In genomic region chr20:49541733-49542513, GRCh38 we compare ENCODE assay signal across 1 cellular context.
A peak's percentile ranks its signal among the peaks of the same experiment; 100 is the strongest.
TF ChIP-seq lines count a peak whose summit lies in the region.

No MANE protein-coding gene starts in this region.

TF ChIP-seq in K562, 482 proteins besides CTCF, POLR2A, EP300 and RAD21 (continued from another document and continues in another):
- TF ChIP-seq REST (CRISPR knock-in tag; IDR thresholded peaks at IDR 0.05; ENCODE audit: low read depth) (no peak), KLF13 (tag; IDR thresholded peaks at IDR 0.05; ENCODE audit: borderline replicate concordance, low read depth) (no peak), CREM (IDR thresholded peaks at IDR 0.05; ENCODE audit: low read depth) (peak; percentile 21; the same call in 1 of the 2 replicates), PHF21A (IDR thresholded peaks at IDR 0.05; ENCODE audit: borderline replicate concordance, low read depth) (no peak), ZNF707 (CRISPR knock-in tag; conservative IDR thresholded peaks at IDR 0.05) (no peak), ZNF197 (CRISPR knock-in tag; IDR thresholded peaks at IDR 0.05; ENCODE audit: low read depth) (no peak), ZNF253 (CRISPR knock-in tag; conservative IDR thresholded peaks at IDR 0.05) (no peak), ILK (tag; IDR thresholded peaks at IDR 0.05; ENCODE audit: borderline replicate concordance, low read depth) (no peak), CBFA2T3 (IDR thresholded peaks at IDR 0.05) (peak; percentile 83), TFAP4 (CRISPR knock-in tag; IDR thresholded peaks at IDR 0.05; ENCODE audit: borderline replicate concordance) (peak; percentile 60), POLR3A (IDR thresholded peaks at IDR 0.05; ENCODE audit: borderline replicate concordance, extremely low read depth, insufficient read depth, insufficient read length) (no peak), MCM3 (IDR thresholded peaks at IDR 0.05) (no peak), ZNF354B (CRISPR knock-in tag; IDR thresholded peaks at IDR 0.05) (no peak), ZC3H11A (IDR thresholded peaks at IDR 0.05; ENCODE audit: low read depth, low read length) (no peak), HLTF (IDR thresholded peaks at IDR 0.05) (peak; percentile 44; the same call in 1 of the 2 replicates), ZKSCAN8 (CRISPR knock-in tag; IDR thresholded peaks at IDR 0.05) (no peak), ZNF696 (CRISPR knock-in tag; conservative IDR thresholded peaks at IDR 0.05) (no peak), YBX1 (IDR thresholded peaks at IDR 0.05) (no peak), EGR1 (conservative IDR thresholded peaks at IDR 0.05) (no peak), MAZ (CRISPR knock-in tag; conservative IDR thresholded peaks at IDR 0.05 in 1 of 2, IDR thresholded peaks at IDR 0.05 in 1 of 2) (peak in 1 of 2 experiments; percentile 61; a peak in 2 of 4 replicates), RB1 (IDR thresholded peaks at IDR 0.05; ENCODE audit: low read depth) (peak; percentile 13; the same call in 1 of the 2 replicates), KLF1 (tag; IDR thresholded peaks at IDR 0.05) (no peak), ZBTB17 (CRISPR knock-in tag; IDR thresholded peaks at IDR 0.05) (no peak), ZNF143 (CRISPR knock-in tag; IDR thresholded peaks at IDR 0.05) (no peak), MED1 (CRISPR knock-in tag; IDR thresholded peaks at IDR 0.05; ENCODE audit: borderline replicate concordance) (no peak), ZNF3 (CRISPR knock-in tag; IDR thresholded peaks at IDR 0.05) (no peak), AFF4 (CRISPR knock-in tag; IDR thresholded peaks at IDR 0.05) (no peak), ZNF174 (CRISPR knock-in tag; IDR thresholded peaks at IDR 0.05) (no peak), XRCC5 (IDR thresholded peaks at IDR 0.05; ENCODE audit: low read depth, low read length) (peak; percentile 81; the same call in 1 of the 2 replicates), ZNF583 (CRISPR knock-in tag; IDR thresholded peaks at IDR 0.05) (no peak), THRAP3 (IDR thresholded peaks at IDR 0.05; ENCODE audit: borderline replicate concordance) (no peak), TCF7 (IDR thresholded peaks at IDR 0.05; ENCODE audit: borderline replicate concordance) (no peak), RBM17 (IDR thresholded peaks at IDR 0.05; ENCODE audit: borderline replicate concordance, low read depth, low read length) (no peak), NFRKB (IDR thresholded peaks at IDR 0.05; ENCODE audit: low read depth) (no peak), ETS2 (tag; IDR thresholded peaks at IDR 0.05; ENCODE audit: borderline replicate concordance, poor library complexity, severe bottlenecking) (no peak), ZNF76 (CRISPR knock-in tag; IDR thresholded peaks at IDR 0.05; ENCODE audit: borderline replicate concordance) (no peak), ELF4 (CRISPR knock-in tag; IDR thresholded peaks at IDR 0.05) (no peak), FOXJ3 (CRISPR knock-in tag; IDR thresholded peaks at IDR 0.05) (no peak), SMAD1 (IDR thresholded peaks at IDR 0.05; ENCODE audit: low read depth, low read length, partially characterized antibody) (no peak), BCL6 (CRISPR knock-in tag; IDR thresholded peaks at IDR 0.05) (no peak), SP2 (IDR thresholded peaks at IDR 0.05; ENCODE audit: extremely low read depth, low read depth, low read length, poor library complexity, severe bottlenecking) (no peak), MAFF (IDR thresholded peaks at IDR 0.05; ENCODE audit: low read length) (no peak), CHD4 (IDR thresholded peaks at IDR 0.05; ENCODE audit: insufficient read depth, insufficient replicate concordance, low read depth, low read length, poor library complexity, severe bottlenecking) (no peak)
- TF ChIP-seq, protein P1, sequence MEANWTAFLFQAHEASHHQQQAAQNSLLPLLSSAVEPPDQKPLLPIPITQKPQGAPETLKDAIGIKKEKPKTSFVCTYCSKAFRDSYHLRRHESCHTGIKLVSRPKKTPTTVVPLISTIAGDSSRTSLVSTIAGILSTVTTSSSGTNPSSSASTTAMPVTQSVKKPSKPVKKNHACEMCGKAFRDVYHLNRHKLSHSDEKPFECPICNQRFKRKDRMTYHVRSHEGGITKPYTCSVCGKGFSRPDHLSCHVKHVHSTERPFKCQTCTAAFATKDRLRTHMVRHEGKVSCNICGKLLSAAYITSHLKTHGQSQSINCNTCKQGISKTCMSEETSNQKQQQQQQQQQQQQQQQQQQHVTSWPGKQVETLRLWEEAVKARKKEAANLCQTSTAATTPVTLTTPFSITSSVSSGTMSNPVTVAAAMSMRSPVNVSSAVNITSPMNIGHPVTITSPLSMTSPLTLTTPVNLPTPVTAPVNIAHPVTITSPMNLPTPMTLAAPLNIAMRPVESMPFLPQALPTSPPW (CRISPR knock-in tag; IDR thresholded peaks at IDR 0.05), result peak; percentile 20; the same call in 1 of the 2 replicates
- TF ChIP-seq, protein P2, sequence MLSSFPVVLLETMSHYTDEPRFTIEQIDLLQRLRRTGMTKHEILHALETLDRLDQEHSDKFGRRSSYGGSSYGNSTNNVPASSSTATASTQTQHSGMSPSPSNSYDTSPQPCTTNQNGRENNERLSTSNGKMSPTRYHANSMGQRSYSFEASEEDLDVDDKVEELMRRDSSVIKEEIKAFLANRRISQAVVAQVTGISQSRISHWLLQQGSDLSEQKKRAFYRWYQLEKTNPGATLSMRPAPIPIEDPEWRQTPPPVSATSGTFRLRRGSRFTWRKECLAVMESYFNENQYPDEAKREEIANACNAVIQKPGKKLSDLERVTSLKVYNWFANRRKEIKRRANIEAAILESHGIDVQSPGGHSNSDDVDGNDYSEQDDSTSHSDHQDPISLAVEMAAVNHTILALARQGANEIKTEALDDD (IDR thresholded peaks at IDR 0.05), result no peak
- TF ChIP-seq, protein P3, sequence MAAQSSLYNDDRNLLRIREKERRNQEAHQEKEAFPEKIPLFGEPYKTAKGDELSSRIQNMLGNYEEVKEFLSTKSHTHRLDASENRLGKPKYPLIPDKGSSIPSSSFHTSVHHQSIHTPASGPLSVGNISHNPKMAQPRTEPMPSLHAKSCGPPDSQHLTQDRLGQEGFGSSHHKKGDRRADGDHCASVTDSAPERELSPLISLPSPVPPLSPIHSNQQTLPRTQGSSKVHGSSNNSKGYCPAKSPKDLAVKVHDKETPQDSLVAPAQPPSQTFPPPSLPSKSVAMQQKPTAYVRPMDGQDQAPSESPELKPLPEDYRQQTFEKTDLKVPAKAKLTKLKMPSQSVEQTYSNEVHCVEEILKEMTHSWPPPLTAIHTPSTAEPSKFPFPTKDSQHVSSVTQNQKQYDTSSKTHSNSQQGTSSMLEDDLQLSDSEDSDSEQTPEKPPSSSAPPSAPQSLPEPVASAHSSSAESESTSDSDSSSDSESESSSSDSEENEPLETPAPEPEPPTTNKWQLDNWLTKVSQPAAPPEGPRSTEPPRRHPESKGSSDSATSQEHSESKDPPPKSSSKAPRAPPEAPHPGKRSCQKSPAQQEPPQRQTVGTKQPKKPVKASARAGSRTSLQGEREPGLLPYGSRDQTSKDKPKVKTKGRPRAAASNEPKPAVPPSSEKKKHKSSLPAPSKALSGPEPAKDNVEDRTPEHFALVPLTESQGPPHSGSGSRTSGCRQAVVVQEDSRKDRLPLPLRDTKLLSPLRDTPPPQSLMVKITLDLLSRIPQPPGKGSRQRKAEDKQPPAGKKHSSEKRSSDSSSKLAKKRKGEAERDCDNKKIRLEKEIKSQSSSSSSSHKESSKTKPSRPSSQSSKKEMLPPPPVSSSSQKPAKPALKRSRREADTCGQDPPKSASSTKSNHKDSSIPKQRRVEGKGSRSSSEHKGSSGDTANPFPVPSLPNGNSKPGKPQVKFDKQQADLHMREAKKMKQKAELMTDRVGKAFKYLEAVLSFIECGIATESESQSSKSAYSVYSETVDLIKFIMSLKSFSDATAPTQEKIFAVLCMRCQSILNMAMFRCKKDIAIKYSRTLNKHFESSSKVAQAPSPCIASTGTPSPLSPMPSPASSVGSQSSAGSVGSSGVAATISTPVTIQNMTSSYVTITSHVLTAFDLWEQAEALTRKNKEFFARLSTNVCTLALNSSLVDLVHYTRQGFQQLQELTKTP (IDR thresholded peaks at IDR 0.05; ENCODE audit: low read depth in 1 of 2, partially characterized antibody in 2 of 2), result no peak
- TF ChIP-seq, protein P4, sequence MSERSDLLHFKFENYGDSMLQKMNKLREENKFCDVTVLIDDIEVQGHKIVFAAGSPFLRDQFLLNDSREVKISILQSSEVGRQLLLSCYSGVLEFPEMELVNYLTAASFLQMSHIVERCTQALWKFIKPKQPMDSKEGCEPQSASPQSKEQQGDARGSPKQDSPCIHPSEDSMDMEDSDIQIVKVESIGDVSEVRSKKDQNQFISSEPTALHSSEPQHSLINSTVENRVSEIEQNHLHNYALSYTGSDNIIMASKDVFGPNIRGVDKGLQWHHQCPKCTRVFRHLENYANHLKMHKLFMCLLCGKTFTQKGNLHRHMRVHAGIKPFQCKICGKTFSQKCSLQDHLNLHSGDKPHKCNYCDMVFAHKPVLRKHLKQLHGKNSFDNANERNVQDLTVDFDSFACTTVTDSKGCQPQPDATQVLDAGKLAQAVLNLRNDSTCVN (CRISPR knock-in tag; IDR thresholded peaks at IDR 0.05), result no peak
- TF ChIP-seq, protein P5, sequence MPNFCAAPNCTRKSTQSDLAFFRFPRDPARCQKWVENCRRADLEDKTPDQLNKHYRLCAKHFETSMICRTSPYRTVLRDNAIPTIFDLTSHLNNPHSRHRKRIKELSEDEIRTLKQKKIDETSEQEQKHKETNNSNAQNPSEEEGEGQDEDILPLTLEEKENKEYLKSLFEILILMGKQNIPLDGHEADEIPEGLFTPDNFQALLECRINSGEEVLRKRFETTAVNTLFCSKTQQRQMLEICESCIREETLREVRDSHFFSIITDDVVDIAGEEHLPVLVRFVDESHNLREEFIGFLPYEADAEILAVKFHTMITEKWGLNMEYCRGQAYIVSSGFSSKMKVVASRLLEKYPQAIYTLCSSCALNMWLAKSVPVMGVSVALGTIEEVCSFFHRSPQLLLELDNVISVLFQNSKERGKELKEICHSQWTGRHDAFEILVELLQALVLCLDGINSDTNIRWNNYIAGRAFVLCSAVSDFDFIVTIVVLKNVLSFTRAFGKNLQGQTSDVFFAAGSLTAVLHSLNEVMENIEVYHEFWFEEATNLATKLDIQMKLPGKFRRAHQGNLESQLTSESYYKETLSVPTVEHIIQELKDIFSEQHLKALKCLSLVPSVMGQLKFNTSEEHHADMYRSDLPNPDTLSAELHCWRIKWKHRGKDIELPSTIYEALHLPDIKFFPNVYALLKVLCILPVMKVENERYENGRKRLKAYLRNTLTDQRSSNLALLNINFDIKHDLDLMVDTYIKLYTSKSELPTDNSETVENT (CRISPR knock-in tag; IDR thresholded peaks at IDR 0.05), result no peak
- TF ChIP-seq, protein P6, sequence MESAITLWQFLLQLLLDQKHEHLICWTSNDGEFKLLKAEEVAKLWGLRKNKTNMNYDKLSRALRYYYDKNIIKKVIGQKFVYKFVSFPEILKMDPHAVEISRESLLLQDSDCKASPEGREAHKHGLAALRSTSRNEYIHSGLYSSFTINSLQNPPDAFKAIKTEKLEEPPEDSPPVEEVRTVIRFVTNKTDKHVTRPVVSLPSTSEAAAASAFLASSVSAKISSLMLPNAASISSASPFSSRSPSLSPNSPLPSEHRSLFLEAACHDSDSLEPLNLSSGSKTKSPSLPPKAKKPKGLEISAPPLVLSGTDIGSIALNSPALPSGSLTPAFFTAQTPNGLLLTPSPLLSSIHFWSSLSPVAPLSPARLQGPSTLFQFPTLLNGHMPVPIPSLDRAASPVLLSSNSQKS (CRISPR knock-in tag; IDR thresholded peaks at IDR 0.05), result no peak
